ENCODE assay signal across 8 cellular contexts in genomic region chr5:122999947-123000563, GRCh38. TPM values are rescaled to one million over a fixed set of nuclear protein-coding genes. Genes with fewer than 3 reads are reported as not detected.
DNase-seq lines count a peak whose midpoint lies in the region; ATAC-seq and TF ChIP-seq lines count a peak whose summit lies in the region.

No MANE protein-coding gene starts in this region.

- peak; percentile 64 for TF ChIP-seq CTCF in GM12874 (IDR thresholded peaks at IDR 0.05; ENCODE audit: insufficient read depth, low read depth, low read length)
- peak; percentile 54 to 77 (median 73); a peak in 5 of 6 replicates for TF ChIP-seq CTCF in HCT116 (IDR thresholded peaks at IDR 0.05 in 2 of 3, conservative IDR thresholded peaks at IDR 0.05 in 1 of 3; ENCODE audit: borderline replicate concordance in 1 of 3, insufficient read depth in 1 of 3, low read depth in 2 of 3, low read length in 2 of 3)
- TF ChIP-seq CTCF in MM.1S (IDR thresholded peaks at IDR 0.05; ENCODE audit: low read length), result peak; percentile 75

- H3K36me3 ChIP-seq in HCT116 (ENCODE audit: control insufficient read depth in 1 of 2, insufficient read depth in 2 of 2, low read length in 2 of 2) (no peaks in the 10 kb centered on the region), MM.1S (replicated peaks; ENCODE audit: insufficient read depth, low read length) (no peaks in the 10 kb centered on the region)

- peak; percentile 87 for ATAC-seq in HCT116

- peak; percentile 23 for DNase-seq in 8988T
- DNase-seq in HCT116 (ENCODE audit: low read depth, low spot score), result peak; percentile 36
- peak; percentile 74 for DNase-seq in MM.1S
- peak; percentile 12 for DNase-seq in amniotic epithelial cell (ENCODE audit: low read depth)
- peak; percentile 35 for DNase-seq in kidney tubule cell (ENCODE audit: low spot score)
- DNase-seq in Kasumi-1 (lab: John Stamatoyannopoulos, UW), result no peak
- no peak for DNase-seq in epidermal melanocyte (ENCODE audit: insufficient read length, low spot score)

- POLR2A ChIA-PET in HCT116 (lab: Charles Lee), result no interaction called here

- H3K27ac ChIP-seq in HCT116 (ENCODE audit: low read depth, low read length), result no peak overlapping the region
- H3K27ac ChIP-seq in MM.1S (ENCODE audit: low read length), result no peak overlapping the region

- H3F3A ChIP-seq in MM.1S (ENCODE audit: insufficient read depth, low read length), result no peaks in the 10 kb centered on the region

- TF ChIP-seq RAD21 in HCT116 (IDR thresholded peaks at IDR 0.05; ENCODE audit: low read depth), result peak; percentile 78

- H3K79me2 ChIP-seq in HCT116 (ENCODE audit: insufficient read depth, low read length), result no peaks in the 10 kb centered on the region
- no peaks in the 10 kb centered on the region for H3K79me2 ChIP-seq in MM.1S (ENCODE audit: low read length)

- H3K27me3 ChIP-seq in HCT116 (ENCODE audit: insufficient read depth, low read length) (no peaks in the 10 kb centered on the region), MM.1S (replicated peaks; ENCODE audit: insufficient read depth, low read length) (no peaks in the 10 kb centered on the region)

- H3K9ac ChIP-seq in HCT116 (ENCODE audit: low read length), result no peak overlapping the region
- H3K9ac ChIP-seq in MM.1S (ENCODE audit: low read length), result no peak overlapping the region

- H2AFZ ChIP-seq in HCT116 (ENCODE audit: low read depth, low read length, poor library complexity, severe bottlenecking) (no peak overlapping the region), MM.1S (ENCODE audit: low read length) (no peak overlapping the region)

- CTCF ChIA-PET in HCT116 (lab: Charles Lee), result interaction anchor here (0.8 kb wide), 1 partner anchor 296 kb away, joined by 4 read pairs; no protein-coding TSS in a partner anchor

- H3K4me1 ChIP-seq in HCT116 (ENCODE audit: control insufficient read depth in 1 of 2, insufficient read depth in 2 of 2, low read length in 2 of 2), result no peaks in the 10 kb centered on the region
- no peaks in the 10 kb centered on the region for H3K4me1 ChIP-seq in MM.1S (ENCODE audit: low read length)

- H3K4me2 ChIP-seq in HCT116 (ENCODE audit: low read length), result no peak overlapping the region
- no peak overlapping the region for H3K4me2 ChIP-seq in MM.1S (ENCODE audit: low read depth, low read length)

- H3K9me3 ChIP-seq in HCT116 (ENCODE audit: control insufficient read depth in 1 of 2, insufficient read depth in 1 of 2, low read depth in 1 of 2, low read length in 2 of 2) (no peaks in the 10 kb centered on the region), MM.1S (replicated peaks; ENCODE audit: insufficient read depth, low read length) (no peaks in the 10 kb centered on the region)

- no peaks in the 10 kb centered on the region for H4K20me1 ChIP-seq in HCT116 (ENCODE audit: insufficient read depth)
- no peaks in the 10 kb centered on the region for H4K20me1 ChIP-seq in MM.1S (ENCODE audit: insufficient read depth, low read length)

- BruUV-seq in HCT116 (replicated peaks; lab: Mats Ljungman, UMichigan), result no TSS peak

- RAD21 ChIA-PET in HCT116 (lab: Charles Lee; ENCODE audit: low non-redundant PET in 1 of 2, low total read pairs in 2 of 2, uncharacterized antibody in 2 of 2, unreplicated experiment in 2 of 2), result no interaction called here

- TF ChIP-seq POLR2A in HCT116 (IDR thresholded peaks at IDR 0.05; ENCODE audit: borderline replicate concordance, extremely low read depth, insufficient read depth, insufficient read length), result no peak

- no peaks in the 10 kb centered on the region for H3K9me2 ChIP-seq in HCT116 (ENCODE audit: insufficient read depth)
- H3K9me2 ChIP-seq in MM.1S (replicated peaks; ENCODE audit: insufficient read depth, low read length), result no peaks in the 10 kb centered on the region

- no peak overlapping the region for H3K4me3 ChIP-seq in HCT116 (replicated peaks in 1 of 2; ENCODE audit: low read depth in 1 of 2, low read length in 2 of 2)
- no peak overlapping the region for H3K4me3 ChIP-seq in MM.1S (ENCODE audit: low read length)

- intact Hi-C loops in HCT116 (cut with micrococcal nuclease), result loop anchor here (1.0 to 10.0 kb wide), 4 partner anchors 103 to 615 kb away; no protein-coding TSS in a partner anchor

TF ChIP-seq in HCT116, 20 proteins besides CTCF, POLR2A, EP300 and RAD21:
- TF ChIP-seq EGR1 (IDR thresholded peaks at IDR 0.05; ENCODE audit: low read depth) (peak; percentile 34; the same call in 1 of the 2 replicates), EZH2 (IDR thresholded peaks at IDR 0.05) (no peak), YY1 (IDR thresholded peaks at IDR 0.05; ENCODE audit: extremely low read depth, insufficient replicate concordance, low read depth, low read length) (peak; percentile 13)
- TF ChIP-seq, protein P1, sequence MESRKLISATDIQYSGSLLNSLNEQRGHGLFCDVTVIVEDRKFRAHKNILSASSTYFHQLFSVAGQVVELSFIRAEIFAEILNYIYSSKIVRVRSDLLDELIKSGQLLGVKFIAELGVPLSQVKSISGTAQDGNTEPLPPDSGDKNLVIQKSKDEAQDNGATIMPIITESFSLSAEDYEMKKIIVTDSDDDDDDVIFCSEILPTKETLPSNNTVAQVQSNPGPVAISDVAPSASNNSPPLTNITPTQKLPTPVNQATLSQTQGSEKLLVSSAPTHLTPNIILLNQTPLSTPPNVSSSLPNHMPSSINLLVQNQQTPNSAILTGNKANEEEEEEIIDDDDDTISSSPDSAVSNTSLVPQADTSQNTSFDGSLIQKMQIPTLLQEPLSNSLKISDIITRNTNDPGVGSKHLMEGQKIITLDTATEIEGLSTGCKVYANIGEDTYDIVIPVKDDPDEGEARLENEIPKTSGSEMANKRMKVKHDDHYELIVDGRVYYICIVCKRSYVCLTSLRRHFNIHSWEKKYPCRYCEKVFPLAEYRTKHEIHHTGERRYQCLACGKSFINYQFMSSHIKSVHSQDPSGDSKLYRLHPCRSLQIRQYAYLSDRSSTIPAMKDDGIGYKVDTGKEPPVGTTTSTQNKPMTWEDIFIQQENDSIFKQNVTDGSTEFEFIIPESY (IDR thresholded peaks at IDR 0.05; ENCODE audit: extremely low read depth, insufficient replicate concordance, low read length), result no peak
TF ChIP-seq in HCT116: peak in this region for 2.

RNA-seq across cellular contexts. Expression of gene PPIC, which starts 36.5 kb away (rescaled TPM):
- total RNA-seq in HCT116 (2021; ENCODE audit: unreplicated experiment), result 21.5 TPM
- polyA plus RNA-seq in HCT116 (2012), result 20.2 and 22.0 TPM in 2 replicates

Comparison
In these comparisons a context has a peak if more than half of its experiments do, and no peak if none do; other contexts are left out.
1. DNase-seq: peak in 8988T (single experiment), HCT116 (single experiment), MM.1S (single experiment), amniotic epithelial cell (single experiment) and kidney tubule cell (single experiment); none in Kasumi-1 (0 of 2) and epidermal melanocyte (single experiment).
2. Peak in every context shown above with its lines, with median percentiles within 50 percentile points of each other: CTCF ChIP-seq.